24 cellular contexts compared by ENCODE assay signal in the genomic region with DNA sequence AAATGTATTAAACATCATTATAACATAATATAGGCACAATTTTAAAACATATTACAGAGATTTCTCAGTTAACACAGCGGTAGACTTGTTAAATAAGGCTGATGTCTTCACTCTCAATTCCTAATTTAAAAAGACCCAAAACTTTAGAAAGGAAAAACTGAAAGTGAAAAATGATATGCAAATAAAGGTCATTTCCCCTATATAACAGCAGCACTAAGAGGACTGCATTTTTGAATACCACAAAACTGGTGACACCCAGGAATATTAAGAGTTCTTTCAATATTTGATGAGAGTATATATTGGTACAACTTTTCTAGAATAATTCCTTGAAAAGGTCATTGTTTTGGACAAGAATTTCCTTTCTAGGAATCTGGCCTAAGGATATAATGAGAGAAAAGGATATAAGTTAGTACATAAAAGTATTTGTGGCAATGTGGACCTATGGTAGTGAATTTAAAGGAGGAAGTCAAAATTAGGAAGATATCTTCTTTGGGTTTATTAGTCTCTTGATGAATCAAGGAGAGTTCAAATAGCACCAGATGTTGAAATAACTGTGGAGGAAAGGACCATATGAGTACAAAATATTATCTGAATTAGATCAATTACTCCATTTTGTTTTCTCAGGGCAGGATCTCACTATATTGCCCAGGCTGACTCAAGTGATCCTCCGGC.
DNase-seq lines count a peak whose midpoint lies in the region; ATAC-seq and TF ChIP-seq lines count a peak whose summit lies in the region.
"Had no signal": no experiment of that assay in that cellular context is flagged by ENCODE, and none has a peak within 500 bp of the region (broad histone marks: within the 10 kb centered on the region; RNA-seq: fewer than 3 reads in every experiment).

No MANE protein-coding gene starts in this region.

- peaks cover 2% of the 10 kb centered on the region for H3K27me3 Mint-ChIP-seq in activated B cell treated with CpG ODN at 0.5 μM for 24 hours
- H3K27me3 Mint-ChIP-seq: CD4-positive, alpha-beta memory T cell had no signal

- CTCF ChIA-PET in activated B cell treated with CpG ODN at 0.5 μM for 24 hours (lab: Charles Lee), result no interaction called here

- H3K9me3 Mint-ChIP-seq in activated B cell treated with CpG ODN at 0.5 μM for 24 hours, result peaks cover 2% of the 10 kb centered on the region
- H3K9me3 Mint-ChIP-seq: CD4-positive, alpha-beta memory T cell; immature natural killer cell had no signal

- H3K4me1 ChIP-seq in ACC112 (ENCODE audit: control insufficient read depth, insufficient read depth, low read length, unreplicated experiment), result no peaks in the 10 kb centered on the region
- H3K4me1 ChIP-seq: left ventricle myocardium inferior had no signal

- no peaks in the 10 kb centered on the region for H3K36me3 Mint-ChIP-seq in activated B cell treated with CpG ODN at 0.5 μM for 24 hours (ENCODE audit: low read depth)
- H3K36me3 Mint-ChIP-seq: CD4-positive, alpha-beta memory T cell; immature natural killer cell had no signal

- H3K36me3 ChIP-seq in ACC112 (ENCODE audit: insufficient read depth, low read length), result no peaks in the 10 kb centered on the region
- H3K36me3 ChIP-seq: brain microvascular endothelial cell, left ventricle myocardium inferior, neutrophil had no signal

- peak overlapping the region; percentile 66 for H2AFZ ChIP-seq in ACC112 (ENCODE audit: low read length, unreplicated experiment)

- intact Hi-C loops in activated B cell treated with CpG ODN at 0.5 μM for 24 hours (cut with micrococcal nuclease), result loop anchor here (2.0 to 10.0 kb wide), 3 partner anchors 70 to 338 kb away; a partner anchor contains a TSS

- H3K4me1 Mint-ChIP-seq in activated B cell treated with CpG ODN at 0.5 μM for 24 hours, result peaks cover 39% of the 10 kb centered on the region
- H3K4me1 Mint-ChIP-seq: CD4-positive, alpha-beta memory T cell; immature natural killer cell had no signal

- no peak overlapping the region for H3K27ac ChIP-seq in ACC112 (ENCODE audit: low read depth, low read length)
- H3K27ac ChIP-seq: brain microvascular endothelial cell, coronary artery, left ventricle myocardium inferior, neutrophil had no signal

- no peaks in the 10 kb centered on the region for H3K79me2 ChIP-seq in ACC112 (ENCODE audit: control insufficient read depth, insufficient read depth, low read length, unreplicated experiment)

- peak overlapping the region; percentile 78 for H3K27ac Mint-ChIP-seq in activated B cell treated with CpG ODN at 0.5 μM for 24 hours
- H3K27ac Mint-ChIP-seq: CD4-positive, alpha-beta memory T cell had no signal

- DNase-seq in activated B cell treated with CpG ODN at 0.5 μM for 24 hours (no peak), OCI-M2 (lab: John Stamatoyannopoulos, UW; ENCODE audit: unreplicated experiment) (no peak), NCI-H446 treated with DMSO at 0.1 percent for 48 hours (lab: John Stamatoyannopoulos, UW) (no peak), NCI-H2227 treated with DMSO at 0.1 percent for 48 hours (lab: John Stamatoyannopoulos, UW) (no peak)
- no peak for DNase-seq in stimulated activated CD4-positive, alpha-beta T cell treated with anti-CD3 and anti-CD28 coated beads, Interleukin-4, amount 100 ng/mL, for 24 hours
- DNase-seq: brain microvascular endothelial cell; CD4-positive, alpha-beta memory T cell; DMS153; GDM1; immature natural killer cell; left ventricle myocardium inferior; NCI-H2107; NCI-H526; PC-3; stimulated activated CD4-positive, alpha-beta T cell treated with anti-CD3 and anti-CD28 coated beads, Interleukin-4, amount 100 ng/mL, for 1 hour; substantia nigra; T-helper 9 cell had no signal

- H3K4me3 Mint-ChIP-seq in activated B cell treated with CpG ODN at 0.5 μM for 24 hours, result peak overlapping the region; percentile 52
- H3K4me3 Mint-ChIP-seq: CD4-positive, alpha-beta memory T cell; immature natural killer cell had no signal

- POLR2A ChIA-PET in activated B cell treated with CpG ODN at 0.5 μM for 24 hours (lab: Charles Lee), result no interaction called here

- ATAC-seq in GM18498 (IDR thresholded peaks at IDR 0.05; ENCODE audit: unreplicated experiment) (peak; percentile 44), HG02678 (IDR thresholded peaks at IDR 0.05; ENCODE audit: unreplicated experiment) (peak; percentile 51), activated B cell treated with CpG ODN at 0.5 μM for 24 hours (ENCODE audit: low read depth) (peak; percentile 71)
- ATAC-seq: activated CD4-positive, CD25-positive, alpha-beta regulatory T cell treated with anti-CD3 and anti-CD28 coated beads, Interleukin-2, amount 50 U/mL, for 24 hours; PC-3 had no signal

- peak overlapping the region; percentile 22; the same call in 1 of the 2 replicates for H3K4me3 ChIP-seq in ACC112 (ENCODE audit: low read depth, low read length)
- H3K4me3 ChIP-seq: coronary artery, left ventricle myocardium inferior, skin epidermis had no signal

- no peaks in the 10 kb centered on the region for H3K27me3 ChIP-seq in ACC112 (ENCODE audit: insufficient read depth, low read length)
- H3K27me3 ChIP-seq: brain microvascular endothelial cell, neutrophil had no signal

- TF ChIP-seq CTCF in activated B cell treated with CpG ODN at 0.5 μM for 24 hours (IDR thresholded peaks at IDR 0.05), result no peak
